Comparison of ENCODE assay signal across 13 cellular contexts in the genomic region with DNA sequence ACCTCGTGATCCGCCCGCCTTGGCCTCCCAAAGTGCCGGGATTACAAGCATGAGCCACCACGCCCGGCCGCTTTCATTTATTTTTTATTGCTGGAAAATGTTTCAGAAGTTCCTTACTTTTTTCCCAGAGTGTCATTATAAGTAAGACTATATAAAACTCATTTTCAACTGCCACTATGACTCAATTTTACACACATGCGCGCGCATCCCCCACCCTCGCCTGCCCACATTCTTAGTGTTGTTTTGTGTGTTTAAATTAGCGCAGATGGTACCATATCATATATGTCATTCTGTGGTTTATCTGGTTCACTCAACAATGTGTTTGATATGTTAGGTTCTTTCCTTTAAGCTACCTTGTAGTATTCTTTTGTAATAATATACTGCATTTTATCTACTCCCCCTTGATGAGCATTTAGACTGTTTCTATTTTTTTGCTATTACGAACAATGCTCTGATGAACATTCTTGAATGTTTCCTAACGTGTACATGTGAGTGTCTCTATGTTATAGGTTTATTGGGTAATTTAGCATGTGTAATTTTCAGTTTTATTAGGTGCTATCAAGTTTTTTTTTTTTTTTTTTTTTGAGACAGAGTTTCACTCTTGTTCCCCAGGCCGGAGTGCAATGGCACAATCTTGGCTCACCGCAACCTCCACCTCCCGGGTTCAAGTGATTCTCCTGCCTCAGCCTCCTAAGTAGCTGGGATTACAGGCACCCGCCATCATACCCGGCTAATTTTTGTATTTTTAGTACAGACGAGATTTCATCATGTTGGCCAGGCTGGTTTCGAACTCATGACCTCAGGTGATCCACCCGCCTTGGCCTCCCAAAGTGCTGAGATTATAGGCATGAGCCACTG. TPM values are rescaled to one million over a fixed set of nuclear protein-coding genes. Genes with fewer than 3 reads are reported as not detected.
"Had no signal": no experiment of that assay in that cellular context is flagged by ENCODE, and none has a peak within 500 bp of the region (broad histone marks: within the 10 kb centered on the region; RNA-seq: fewer than 3 reads in every experiment).

No MANE protein-coding gene starts in this region.

RNA-seq across cellular contexts. Expression of a gene that starts 17.9 kb away (rescaled TPM):
- total RNA-seq: activated CD4-positive, alpha-beta memory T cell treated with anti-CD3 and anti-CD28 coated beads, Interleukin-2, amount 10 ng/mL, durations not matched to agents 7 days and 5 days; activated CD4-positive, alpha-beta T cell treated with anti-CD3 and anti-CD28 coated beads, Interleukin-2, amount 10 ng/mL, durations not matched to agents 24 days and 14 days; activated CD8-positive, alpha-beta memory T cell treated with anti-CD3 and anti-CD28 coated beads, Interleukin-2, amount 10 ng/mL, durations not matched to agents 7 days and 5 days; activated CD8-positive, alpha-beta T cell treated with anti-CD3 and anti-CD28 coated beads, Interleukin-2, amount 10 ng/mL, durations not matched to agents 7 days and 5 days; activated naive CD4-positive, alpha-beta T cell treated with anti-CD3 and anti-CD28 coated beads for 36 hours; activated naive CD4-positive, alpha-beta T cell treated with anti-CD3 and anti-CD28 coated beads, Interleukin-2, amount 50 U/mL, for 72 hours; activated naive CD8-positive, alpha-beta T cell treated with anti-CD3 and anti-CD28 coated beads for 36 hours; activated T-cell treated with anti-CD3 and anti-CD28 coated beads, Interleukin-2, amount 50 U/mL, for 72 hours; activated T-helper 1 cell treated with anti-CD3 and anti-CD28 coated beads, Interleukin-12 subunit alpha, Interleukin-12 subunit beta, Interleukin-2, Interleukin-4 antibody, amounts not matched to agents 30 ng/mL and 10 ng/mL and 1 ng/mL, durations not matched to agents 14 hours and 24 hours and 36 hours; activated T-helper 17 cell treated with anti-CD3 and anti-CD28 coated beads, Interleukin-2, amount 50 U/mL, for 72 hours; T-helper 1 cell treated with Interleukin-12 subunit alpha and Interleukin-12 subunit beta and Interleukin-4 antibody, amounts not matched to agents 30 ng/mL and 1 ng/mL, for 36 hours; T-helper 17 cell; T-helper 2 cell treated with Interferon-gamma antibody and Interleukin-4, amounts not matched to agents 100 ng/mL and 5 ng/mL, for 36 hours had no signal
